Comparison of ENCODE assay signal across 12 cellular contexts in the genomic region with DNA sequence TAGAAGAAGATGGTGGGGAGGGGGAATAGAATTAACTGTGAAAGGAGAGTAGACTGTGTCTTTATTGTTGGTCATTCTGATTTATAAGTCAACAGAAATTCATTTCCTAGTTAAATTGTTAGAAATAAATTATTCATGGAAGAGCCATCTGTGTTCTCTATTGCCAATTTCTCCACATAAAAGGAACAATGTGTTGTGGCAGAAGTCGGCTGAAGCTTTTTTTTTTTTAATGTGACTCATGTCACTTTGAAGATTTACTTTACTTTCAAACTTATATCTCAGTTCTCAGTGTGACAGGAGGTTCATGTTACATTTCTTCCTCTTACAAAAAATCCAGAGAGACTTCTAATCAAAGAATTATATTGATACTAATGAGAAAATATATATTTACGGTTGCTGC.
"Had no signal": no experiment of that assay in that cellular context is flagged by ENCODE, and none has a peak within 500 bp of the region (broad histone marks: within the 10 kb centered on the region; RNA-seq: fewer than 3 reads in every experiment).

No MANE protein-coding gene starts in this region.

- H3K9me3 ChIP-seq: gastroesophageal sphincter, heart right ventricle, mucosa of descending colon, right atrium auricular region had no signal

- H3K27me3 ChIP-seq: gastroesophageal sphincter, right atrium auricular region had no signal

- H3K4me3 ChIP-seq: gastroesophageal sphincter, heart right ventricle, mucosa of descending colon, right atrium auricular region had no signal

- DNase-seq: activated CD4-positive, alpha-beta T cell treated with anti-CD3 and anti-CD28 coated beads, Interleukin-2, amount 50 U/mL, for 4 hours; activated naive CD8-positive, alpha-beta T cell treated with anti-CD3 and anti-CD28 coated beads for 36 hours; amygdala; caudate nucleus; erythroblast; heart right ventricle; immature natural killer cell; mucosa of descending colon; naive B cell; stimulated activated naive CD8-positive, alpha-beta T cell treated with anti-CD3 and anti-CD28 coated beads, Interleukin-15, amount 100 ng/mL, for 72 hours had no signal

- H3K27ac ChIP-seq: gastroesophageal sphincter, heart right ventricle, right atrium auricular region had no signal

- H3K36me3 ChIP-seq: gastroesophageal sphincter, heart right ventricle, right atrium auricular region had no signal
